8 cellular contexts compared by ENCODE assay signal in the genomic region with DNA sequence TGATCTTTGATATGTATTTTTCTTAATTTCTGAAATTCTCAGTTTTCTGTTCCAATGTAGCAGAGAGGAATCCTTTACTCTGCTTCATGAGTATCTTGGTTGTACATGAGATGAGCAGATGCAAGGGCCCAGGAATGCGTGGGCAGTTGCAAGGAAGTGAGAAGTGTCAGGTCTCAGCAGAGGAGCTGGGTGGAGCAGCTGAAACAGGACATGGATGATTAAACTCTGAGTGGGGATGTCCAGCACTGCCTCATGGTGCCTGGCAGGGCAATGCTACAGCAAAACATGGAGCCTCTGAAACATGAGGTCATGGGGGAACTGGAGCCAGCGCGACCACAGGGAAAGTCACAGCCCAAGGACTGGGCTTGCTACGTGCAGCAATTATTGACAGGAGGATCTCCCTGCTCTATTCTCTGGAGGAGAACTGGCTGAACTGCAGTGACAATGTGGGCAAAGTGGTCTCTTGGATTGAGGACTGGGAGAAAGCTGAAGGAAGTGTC. TPM values are rescaled to one million over a fixed set of nuclear protein-coding genes. Genes with fewer than 3 reads are reported as not detected.
DNase-seq lines count a peak whose midpoint lies in the region; ATAC-seq lines count a peak whose summit lies in the region.

No MANE protein-coding gene starts in this region.

- no peaks in the 10 kb centered on the region for H3K36me3 Mint-ChIP-seq in activated T-cell treated with anti-CD3 and anti-CD28 coated beads, Interleukin-2, amount 50 U/mL, for 4 hours (ENCODE audit: insufficient read depth)

- peak; percentile 89 for DNase-seq in AG20443 (ENCODE audit: low spot score)
- DNase-seq in GM19240 (ENCODE audit: insufficient read length, low spot score) = peak; percentile 38
- no peak for DNase-seq in activated T-cell treated with anti-CD3 and anti-CD28 coated beads, Interleukin-2, amount 50 U/mL, for 4 hours
- no peak for DNase-seq in KBM-7
- no peak for DNase-seq in medulla oblongata (ENCODE audit: extremely low spot score)
- DNase-seq in activated gamma-delta T cell treated with Interleukin-2 at 50 U/mL for 16 hours = no peak

- H3K27ac ChIP-seq in layer of hippocampus (ENCODE audit: low read depth, low read length) = peak overlapping the region; percentile 17

- peak; percentile 82 for ATAC-seq in HG03196 (IDR thresholded peaks at IDR 0.05; ENCODE audit: unreplicated experiment)
- ATAC-seq in activated T-cell treated with anti-CD3 and anti-CD28 coated beads, Interleukin-2, amount 50 U/mL, for 4 hours = peak; percentile 51 to 84

- H3K27me3 ChIP-seq in layer of hippocampus (ENCODE audit: control insufficient read depth, insufficient read depth, low read length) = no peaks in the 10 kb centered on the region

- no peaks in the 10 kb centered on the region for H3K9me3 Mint-ChIP-seq in activated T-cell treated with anti-CD3 and anti-CD28 coated beads, Interleukin-2, amount 50 U/mL, for 4 hours

- in situ Hi-C loops in KBM-7 (cut with MboI; ENCODE audit: low pct_unique_long_range_greater_than_20kb, low sequenced_read_pairs) = no loop called here

- H3K4me3 Mint-ChIP-seq in activated T-cell treated with anti-CD3 and anti-CD28 coated beads, Interleukin-2, amount 50 U/mL, for 4 hours = no peak overlapping the region

- no peaks in the 10 kb centered on the region for H3K27me3 Mint-ChIP-seq in activated T-cell treated with anti-CD3 and anti-CD28 coated beads, Interleukin-2, amount 50 U/mL, for 4 hours (ENCODE audit: low read depth)

- peaks cover 12% of the 10 kb centered on the region for H3K4me1 Mint-ChIP-seq in activated T-cell treated with anti-CD3 and anti-CD28 coated beads, Interleukin-2, amount 50 U/mL, for 4 hours (ENCODE audit: low read depth)

RNA-seq across cellular contexts. Expression of a gene that starts 48.4 kb away (rescaled TPM):
- total RNA-seq in activated T-cell treated with anti-CD3 and anti-CD28 coated beads, Interleukin-2, amount 50 U/mL, for 4 hours = 1 to 10 TPM in 2 of 3 donors, under 1 TPM in 1; 0.63 to 1.5 (median 1.2) TPM

Comparison
In these comparisons a context has a peak if more than half of its experiments do, and no peak if none do; other contexts are left out.
1. DNase-seq: peak in AG20443 (single experiment) and GM19240 (single experiment); none in activated T-cell treated with anti-CD3 and anti-CD28 coated beads, Interleukin-2, amount 50 U/mL, for 4 hours (single experiment), KBM-7 (single experiment), medulla oblongata (single experiment) and activated gamma-delta T cell treated with Interleukin-2 at 50 U/mL for 16 hours (single experiment).